ENCODE assay signal across 8 cellular contexts in genomic region chr12:66169221-66170170, GRCh38. TPM values are rescaled to one million over a fixed set of nuclear protein-coding genes. Genes with fewer than 3 reads are reported as not detected.
DNase-seq lines count a peak whose midpoint lies in the region; ATAC-seq and TF ChIP-seq lines count a peak whose summit lies in the region.

TMBIM4 (minus strand) TSS chr12:66169996; CDS start chr12:66169951, 45 bp downstream.

- H3K27me3 Mint-ChIP-seq in activated B cell treated with CpG ODN at 0.5 μM for 24 hours = no peaks in the 10 kb centered on the region

- CTCF ChIA-PET in activated B cell treated with CpG ODN at 0.5 μM for 24 hours (lab: Charles Lee) = interaction anchor here (0.9 to 1.8 kb wide), 7 partner anchors 11 to 101 kb away, joined by 3 to 11 read pairs (median 4); partner anchors contain the start of gene IRAK3

- H3K4me3 Mint-ChIP-seq in activated B cell treated with CpG ODN at 0.5 μM for 24 hours = peak within 1 kb of the TSS; percentile 98

- ATAC-seq in GM19023 (IDR thresholded peaks at IDR 0.05; ENCODE audit: unreplicated experiment) (peak; percentile 84), HG03280 (IDR thresholded peaks at IDR 0.05; ENCODE audit: unreplicated experiment) (peak; percentile 82), activated B cell treated with CpG ODN at 0.5 μM for 24 hours (ENCODE audit: low read depth) (peak; percentile 85)

- intact Hi-C loops in activated B cell treated with CpG ODN at 0.5 μM for 24 hours (cut with micrococcal nuclease) = loop anchor here (1.0 to 2.0 kb wide), 9 partner anchors 8 to 1100 kb away; partner anchors contain the start of genes CAND1, HELB, IRAK3 and LLPH

- peak within 1 kb of the TSS; percentile 90 for H3K4me3 ChIP-seq in AG10803 (ENCODE audit: low read length)

- peaks cover 5% of the 10 kb centered on the region for H3K9me3 Mint-ChIP-seq in activated B cell treated with CpG ODN at 0.5 μM for 24 hours

- DNase-seq in AG10803 (ENCODE audit: low read depth) = peak; percentile 94
- peak; percentile 91 for DNase-seq in NCI-H345 (lab: John Stamatoyannopoulos, UW)
- DNase-seq in activated B cell treated with CpG ODN at 0.5 μM for 24 hours = peak; percentile 84
- peak in 60 of 61 donors; percentile 31 to 95 (median 84) for DNase-seq in caudate nucleus (lab: John Stamatoyannopoulos, UW)
- peak; percentile 99 for DNase-seq in iris pigment epithelial cell (ENCODE audit: low read depth)
- DNase-seq in stimulated activated CD4-positive, alpha-beta T cell treated with anti-CD3 and anti-CD28 coated beads, Interleukin-12 subunit alpha, Interleukin-12 subunit beta, amount 100 ng/mL, for 4 hours = peak; percentile 82

- peaks cover 47% of the 10 kb centered on the region for H3K4me1 Mint-ChIP-seq in activated B cell treated with CpG ODN at 0.5 μM for 24 hours

- peak within 1 kb of the TSS; percentile 100 for H3K27ac Mint-ChIP-seq in activated B cell treated with CpG ODN at 0.5 μM for 24 hours

- POLR2A ChIA-PET in activated B cell treated with CpG ODN at 0.5 μM for 24 hours (lab: Charles Lee) = interaction anchor here (0.5 to 2.5 kb wide), 28 partner anchors 8 to 1765 kb away, joined by 3 to 72 read pairs (median 7); partner anchors contain the start of genes CAND1, HELB, IRAK3 and LEMD3

- H3K36me3 Mint-ChIP-seq in activated B cell treated with CpG ODN at 0.5 μM for 24 hours (ENCODE audit: low read depth) = peaks cover 43% of the 10 kb centered on the region

- TF ChIP-seq CTCF in AG10803 (conservative IDR thresholded peaks at IDR 0.05; ENCODE audit: low read length) = peak; percentile 44
- TF ChIP-seq CTCF in activated B cell treated with CpG ODN at 0.5 μM for 24 hours (IDR thresholded peaks at IDR 0.05) = no peak

- H3K27ac ChIP-seq in caudate nucleus (ENCODE audit: low read depth, low read length) = peak within 1 kb of the TSS; percentile 89

RNA-seq across cellular contexts. Expression of gene TMBIM4, which starts in this region (rescaled TPM):
- total RNA-seq in activated B cell treated with CpG ODN at 0.5 μM for 24 hours = 91.8 and 93.5 TPM in 2 replicates

Comparison
In these comparisons a context has a peak if more than half of its experiments do, and no peak if none do; other contexts are left out.
1. Peak in every context shown above with its lines: DNase-seq, ATAC-seq, H3K4me3 ChIP-seq and H3K27ac ChIP-seq.